ENCODE assay signal across 23 cellular contexts in the genomic region with DNA sequence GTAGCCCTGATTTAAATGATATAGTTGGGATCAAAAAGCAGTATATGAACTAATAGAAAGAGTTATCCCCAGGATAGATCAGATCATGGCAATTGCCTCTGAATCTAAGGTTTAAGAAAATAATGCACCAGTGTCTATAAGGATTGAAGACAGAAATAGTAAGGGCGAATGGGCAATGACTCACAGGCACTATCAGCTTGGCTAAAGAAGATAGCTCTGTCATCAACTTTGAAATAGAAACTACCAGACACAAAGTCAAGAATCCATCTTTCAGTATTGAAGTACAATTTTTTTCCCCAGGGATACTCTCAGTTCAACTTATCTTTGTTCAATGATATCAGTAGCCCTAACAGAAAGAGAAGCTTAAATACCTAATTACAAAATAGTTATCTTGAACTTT. TPM values are rescaled to one million over a fixed set of nuclear protein-coding genes. Genes with fewer than 3 reads are reported as not detected.
DNase-seq lines count a peak whose midpoint lies in the region; ATAC-seq and TF ChIP-seq lines count a peak whose summit lies in the region.
"Had no signal": no experiment of that assay in that cellular context is flagged by ENCODE, and none has a peak within 500 bp of the region (broad histone marks: within the 10 kb centered on the region; RNA-seq: fewer than 3 reads in every experiment).

No MANE protein-coding gene starts in this region.

- H3K4me1 ChIP-seq in IMR-90 (ENCODE audit: control insufficient read depth, insufficient read depth, low read length) (peaks cover 2% of the 10 kb centered on the region; the same call in 1 of the 2 replicates), left ventricle myocardium inferior (peaks cover 17% of the 10 kb centered on the region)
- H3K4me1 ChIP-seq: Peyer's patch had no signal

- H3K9me3 ChIP-seq in IMR-90 (ENCODE audit: control insufficient read depth, insufficient read depth, low read length) (no peaks in the 10 kb centered on the region), left ventricle myocardium inferior (replicated peaks) (no peaks in the 10 kb centered on the region)
- H3K9me3 ChIP-seq: Peyer's patch, thoracic aorta had no signal

- peak overlapping the region; percentile 84 for H2BK5ac ChIP-seq in IMR-90 (ENCODE audit: low read depth, low read length, poor library complexity, severe bottlenecking)

- ATAC-seq in IMR-90 (ENCODE audit: low read depth) (peak; percentile 77), HG03571 (IDR thresholded peaks at IDR 0.05; ENCODE audit: unreplicated experiment) (no peak)
- ATAC-seq: activated T-cell treated with anti-CD3 and anti-CD28 coated beads, Interleukin-2, amount 50 U/mL, for 4 hours; GM23338; naive thymus-derived CD4-positive, alpha-beta T cell; sciatic nerve; stimulated activated naive B cell treated with anti-CD40 and anti-IgM and Interleukin-4, amounts not matched to agents 10 μg/mL and 1 μg/mL and 100 μg/mL, for 72 hours had no signal

- in situ Hi-C loops in IMR-90 (cut with MboI; ENCODE audit: low sequenced_read_pairs) = no loop called here

- no peak overlapping the region for H3K4me3 ChIP-seq in IMR-90 (ENCODE audit: insufficient read depth, low read depth, low read length)
- no peak overlapping the region for H3K4me3 ChIP-seq in left ventricle myocardium inferior
- H3K4me3 ChIP-seq: GM23338, Peyer's patch, thoracic aorta had no signal

- no peaks in the 10 kb centered on the region for H3K36me3 ChIP-seq in IMR-90 (ENCODE audit: control insufficient read depth, insufficient read depth, low read length)
- no peaks in the 10 kb centered on the region for H3K36me3 ChIP-seq in left ventricle myocardium inferior
- H3K36me3 ChIP-seq: Peyer's patch, thoracic aorta had no signal

- no peak overlapping the region for H4K5ac ChIP-seq in IMR-90 (ENCODE audit: low read depth, low read length)

- dilution Hi-C loops in IMR-90 (cut with HindIII; ENCODE audit: low sequenced_read_pairs, unreplicated experiment) = no loop called here

- no peak overlapping the region for H2AK5ac ChIP-seq in IMR-90 (ENCODE audit: low read depth, low read length)

- H3K27me3 ChIP-seq in IMR-90 (ENCODE audit: control insufficient read depth, insufficient read depth, low read length) (no peaks in the 10 kb centered on the region), left ventricle myocardium inferior (ENCODE audit: low read depth) (no peaks in the 10 kb centered on the region)
- H3K27me3 ChIP-seq: Peyer's patch had no signal

- CTCF ChIA-PET in IMR-90 (lab: Yijun Ruan, JAX) = interaction anchor here (0.6 to 1.6 kb wide), 6 partner anchors 10 to 393 kb away, joined by 3 to 8 read pairs (median 4); a partner anchor contains a TSS

- TF ChIP-seq CTCF in IMR-90 (conservative IDR thresholded peaks at IDR 0.05; ENCODE audit: low read depth, low read length) = no peak
- no peak for TF ChIP-seq CTCF in left ventricle myocardium inferior (IDR thresholded peaks at IDR 0.05; ENCODE audit: borderline replicate concordance)

- no peak overlapping the region for H4K8ac ChIP-seq in IMR-90 (ENCODE audit: low read depth in 2 of 2, low read length in 2 of 2)

- peak overlapping the region; percentile 52; the same call in 1 of the 2 replicates for H3K18ac ChIP-seq in IMR-90 (ENCODE audit: low read depth, low read length)

- H3K14ac ChIP-seq in IMR-90 (replicated peaks; ENCODE audit: low read depth, low read length) = no peak overlapping the region

- H3K9ac ChIP-seq in IMR-90 (ENCODE audit: low read depth, low read length) = no peak overlapping the region

- no peak overlapping the region for H3K27ac ChIP-seq in IMR-90 (ENCODE audit: insufficient read depth, low read length)
- H3K27ac ChIP-seq in left ventricle myocardium inferior (replicated peaks) = peak overlapping the region; percentile 51
- H3K27ac ChIP-seq: Peyer's patch, thoracic aorta had no signal

- no peaks in the 10 kb centered on the region for H3K79me1 ChIP-seq in IMR-90 (ENCODE audit: low read depth in 1 of 2, low read length in 2 of 2)

- H2BK15ac ChIP-seq in IMR-90 (ENCODE audit: low read depth, low read length) = no peak overlapping the region

- no peak for TF ChIP-seq RAD21 in IMR-90 (IDR thresholded peaks at IDR 0.05; ENCODE audit: low read length)

- H4K20me1 ChIP-seq in IMR-90 (ENCODE audit: insufficient read depth, low read length) = no peaks in the 10 kb centered on the region

- POLR2A ChIA-PET in IMR-90 (lab: Charles Lee; ENCODE audit: unreplicated experiment) = interaction anchor here (0.6 to 1.3 kb wide), 2 partner anchors 10 to 32 kb away, joined by 4 read pairs; no protein-coding TSS in a partner anchor

- H2AFZ ChIP-seq in IMR-90 (replicated peaks; ENCODE audit: low read length, poor library complexity) = no peak overlapping the region

- peak overlapping the region; percentile 59; the same call in 1 of the 2 replicates for H2BK120ac ChIP-seq in IMR-90 (ENCODE audit: low read depth, low read length)

- WGBS in IMR-90 (ENCODE audit: extremely low coverage in 2 of 2, insufficient read length in 1 of 2), 2 experiments = no CpG with 5 or more reads among the region's 1 CpG

- no peak overlapping the region for H2AK9ac ChIP-seq in IMR-90 (replicated peaks; ENCODE audit: low read depth, low read length, poor library complexity)

- no peak overlapping the region for H3K4ac ChIP-seq in IMR-90 (ENCODE audit: low read depth, low read length)

- DNase-seq in A172 (ENCODE audit: low spot score) = peak; percentile 29
- DNase-seq in IMR-90 = peak; percentile 62
- DNase-seq in amniotic epithelial cell (ENCODE audit: low read depth) = peak; percentile 50
- no peak for DNase-seq in left ventricle myocardium inferior
- no peak for DNase-seq in NCI-H748 (lab: John Stamatoyannopoulos, UW; ENCODE audit: unreplicated experiment)
- no peak for DNase-seq in glomerular visceral epithelial cell (ENCODE audit: extremely low spot score)
- no peak for DNase-seq in NCI-H146 treated with DMSO at 0.1 percent for 48 hours (lab: John Stamatoyannopoulos, UW; ENCODE audit: unreplicated experiment)
- DNase-seq: activated CD4-positive, CD25-positive, alpha-beta regulatory T cell treated with anti-CD3 and anti-CD28 coated beads, Interleukin-2, amount 50 U/mL, for 72 hours; activated T-cell treated with anti-CD3 and anti-CD28 coated beads, Interleukin-2, amount 50 U/mL, for 4 hours; DMS 273 treated with DMSO at 0.1 percent for 48 hours; endodermal cell; GF-D8; kidney; naive thymus-derived CD4-positive, alpha-beta T cell; NCI-H187 treated with DMSO at 0.1 percent for 48 hours; NCI-H345; Peyer's patch; stimulated activated naive B cell treated with anti-CD40 and anti-IgM and Interleukin-4, amounts not matched to agents 10 μg/mL and 1 μg/mL and 100 μg/mL, for 72 hours had no signal

- H2BK20ac ChIP-seq in IMR-90 (ENCODE audit: low read depth, low read length) = peak overlapping the region; percentile 40; the same call in 1 of the 2 replicates

- H4K91ac ChIP-seq in IMR-90 (ENCODE audit: insufficient read depth, low read depth, low read length) = no peak overlapping the region

- TF ChIP-seq POLR2A in IMR-90 (IDR thresholded peaks at IDR 0.05; ENCODE audit: low read depth, low read length) = no peak

- intact Hi-C loops in IMR-90 (cut with micrococcal nuclease) = loop anchor here (5.0 kb wide), 2 partner anchors 201 to 216 kb away; no protein-coding TSS in a partner anchor
- intact Hi-C loops in left ventricle myocardium inferior (cut with micrococcal nuclease) = no loop called here

- H3K56ac ChIP-seq in IMR-90 (ENCODE audit: extremely low read depth, insufficient read depth, low read length) = no peak overlapping the region

- no peak overlapping the region for H3K23ac ChIP-seq in IMR-90 (ENCODE audit: low read depth, low read length)

- no TSS peak for BruUV-seq in IMR-90 (replicated peaks; lab: Mats Ljungman, UMichigan)

- peak overlapping the region; percentile 77; the same call in 1 of the 2 replicates for H3K4me2 ChIP-seq in IMR-90 (ENCODE audit: low read depth, low read length)
- H3K4me2 ChIP-seq: GM23338 had no signal

- H3K9me1 ChIP-seq in IMR-90 (ENCODE audit: insufficient read depth, low read length) = 0 out of 2 replicates have a peak, but pooled peaks cover 2% of the 10 kb centered on the region

TF ChIP-seq in IMR-90, 13 proteins besides CTCF, POLR2A, EP300 and RAD21:
- TF ChIP-seq FOS (IDR thresholded peaks at IDR 0.05; ENCODE audit: low read depth, low read length) (peak; percentile 35; the same call in 1 of the 2 replicates), MXI1 (IDR thresholded peaks at IDR 0.05; ENCODE audit: borderline replicate concordance, low read depth, low read length) (no peak), NFE2L2 (IDR thresholded peaks at IDR 0.05; ENCODE audit: low read depth, low read length) (no peak)

RNA-seq across cellular contexts. Expression of a gene that starts 13.2 kb away (rescaled TPM):
- not detected in 2 replicates for total RNA-seq in A172 (2014; rRNA removed; shearing (Covaris generic))
- total RNA-seq in IMR-90 (2012; rRNA removed) (not detected in 2 replicates), left ventricle myocardium inferior (1.3 TPM)
- polyA plus RNA-seq in IMR-90 (2012; rRNA removed) = not detected in 2 replicates
- not detected in 2 replicates for polyA plus RNA-seq in IMR-90 (2012; cell fraction: cytosol; rRNA removed)
- polyA plus RNA-seq in IMR-90 (2012; cell fraction: nucleus; rRNA removed; ENCODE audit: low replicate concordance) = not detected in 2 replicates
- total RNA-seq: endodermal cell, GM23338 had no signal
- polyA plus RNA-seq: naive thymus-derived CD4-positive, alpha-beta T cell had no signal

RNA-seq across cellular contexts. Expression of a gene that starts 28.7 kb away (rescaled TPM):
- 26.5 and 27.9 TPM in 2 replicates for total RNA-seq in A172 (2014; rRNA removed; shearing (Covaris generic))
- 2.5 and 3.2 TPM in 2 replicates for total RNA-seq in IMR-90 (2012; rRNA removed)
- 2.8 and 4.1 TPM in 2 replicates for polyA plus RNA-seq in IMR-90 (2012; rRNA removed)
- polyA plus RNA-seq in IMR-90 (2012; cell fraction: cytosol; rRNA removed) = 1.3 TPM in 2 replicates
- polyA plus RNA-seq in IMR-90 (2012; cell fraction: nucleus; rRNA removed; ENCODE audit: low replicate concordance) = 0.23 and 2.8 TPM in 2 replicates
- 0.55 TPM for total RNA-seq in left ventricle myocardium inferior
- total RNA-seq: activated T-cell treated with anti-CD3 and anti-CD28 coated beads, Interleukin-2, amount 50 U/mL, for 4 hours; GM23338; Peyer's patch had no signal
- polyA plus RNA-seq: GM23338; naive thymus-derived CD4-positive, alpha-beta T cell had no signal

RNA-seq across cellular contexts. Expression of a gene that starts 35.6 kb away (rescaled TPM):
- 3.4 and 10.9 TPM in 2 replicates for total RNA-seq in A172 (2014; rRNA removed; shearing (Covaris generic))
- total RNA-seq in IMR-90 (2012; rRNA removed) (2.0 and 3.1 TPM in 2 replicates), left ventricle myocardium inferior (not detected)
- 2.4 and 3.6 TPM in 2 replicates for polyA plus RNA-seq in IMR-90 (2012; rRNA removed)
- 1.8 and 2.8 TPM in 2 replicates for polyA plus RNA-seq in IMR-90 (2012; cell fraction: cytosol; rRNA removed)
- 1.9 and 2.8 TPM in 2 replicates for polyA plus RNA-seq in IMR-90 (2012; cell fraction: nucleus; rRNA removed; ENCODE audit: low replicate concordance)
- total RNA-seq: activated T-cell treated with anti-CD3 and anti-CD28 coated beads, Interleukin-2, amount 50 U/mL, for 4 hours; endodermal cell; GM23338; osteoblast; Peyer's patch had no signal
- polyA plus RNA-seq: GM23338; naive thymus-derived CD4-positive, alpha-beta T cell had no signal

RNA-seq across cellular contexts. Expression of a gene that starts 44.4 kb away (rescaled TPM):
- total RNA-seq in A172 (2014; rRNA removed; shearing (Covaris generic)) = not detected in 2 replicates
- total RNA-seq in IMR-90 (2012; rRNA removed) = not detected in 2 replicates
- not detected in 2 replicates for polyA plus RNA-seq in IMR-90 (2012; rRNA removed)
- polyA plus RNA-seq in IMR-90 (2012; cell fraction: cytosol; rRNA removed) = not detected in 2 replicates
- polyA plus RNA-seq in IMR-90 (2012; cell fraction: nucleus; rRNA removed; ENCODE audit: low replicate concordance) = not detected in 2 replicates
- 2.4 TPM for total RNA-seq in left ventricle myocardium inferior
- total RNA-seq: activated T-cell treated with anti-CD3 and anti-CD28 coated beads, Interleukin-2, amount 50 U/mL, for 4 hours; endodermal cell; osteoblast had no signal
- polyA plus RNA-seq: GM23338; naive thymus-derived CD4-positive, alpha-beta T cell had no signal

Comparison
In these comparisons a context has a peak if more than half of its experiments do, and no peak if none do; other contexts are left out.
1. DNase-seq: peak in A172 (single experiment), IMR-90 (single experiment) and amniotic epithelial cell (single experiment); none in left ventricle myocardium inferior (single experiment), NCI-H748 (single experiment), glomerular visceral epithelial cell (single experiment) and NCI-H146 treated with DMSO at 0.1 percent for 48 hours (single experiment).